ENCODE assay signal across 22 cellular contexts in the genomic region with DNA sequence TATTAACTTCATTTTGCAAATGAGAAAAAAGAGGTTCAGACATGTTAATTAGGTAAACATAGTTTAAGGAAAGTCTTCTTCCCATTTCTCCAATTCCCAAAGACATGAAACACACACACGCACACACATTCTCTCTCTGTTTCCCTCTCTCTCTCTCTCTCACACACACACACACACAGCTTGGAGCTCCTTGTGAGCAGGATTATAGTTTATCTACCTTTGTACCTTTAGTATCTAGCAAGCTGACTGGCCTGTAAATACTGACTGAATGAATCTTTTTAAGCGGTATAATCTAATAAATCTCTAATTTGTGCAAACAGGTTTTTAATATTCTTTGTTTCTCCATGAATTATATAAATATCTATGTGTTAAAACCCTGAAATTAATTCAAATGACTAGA.
"Had no signal": no experiment of that assay in that cellular context is flagged by ENCODE, and none has a peak within 500 bp of the region (broad histone marks: within the 10 kb centered on the region; RNA-seq: fewer than 3 reads in every experiment).

No MANE protein-coding gene starts in this region.

- H3K27me3 Mint-ChIP-seq: central memory CD8-positive, alpha-beta T cell; stimulated activated memory B cell treated with anti-CD40 and anti-IgM and Interleukin-4, amounts not matched to agents 10 μg/mL and 1 μg/mL and 100 μg/mL, for 72 hours had no signal

- H3K27ac Mint-ChIP-seq: activated naive CD4-positive, alpha-beta T cell treated with anti-CD3 and anti-CD28 coated beads, Interleukin-2, amount 50 U/mL, for 72 hours; immature natural killer cell; natural killer cell treated with Interleukin-12 subunit alpha and Interleukin-12 subunit beta and Interleukin-15 and Interleukin-18, amount 100 ng/mL, for 72 hours; stimulated activated memory B cell treated with anti-CD40 and anti-IgM and Interleukin-4, amounts not matched to agents 10 μg/mL and 1 μg/mL and 100 μg/mL, for 72 hours had no signal

- FAIRE-seq: urothelium cell line had no signal

- H3K4me2 ChIP-seq: smooth muscle cell had no signal

- H3K36me3 Mint-ChIP-seq: activated naive CD4-positive, alpha-beta T cell treated with anti-CD3 and anti-CD28 coated beads, Interleukin-2, amount 50 U/mL, for 72 hours; immature natural killer cell; natural killer cell treated with Interleukin-12 subunit alpha and Interleukin-12 subunit beta and Interleukin-15 and Interleukin-18, amount 100 ng/mL, for 72 hours; stimulated activated memory B cell treated with anti-CD40 and anti-IgM and Interleukin-4, amounts not matched to agents 10 μg/mL and 1 μg/mL and 100 μg/mL, for 72 hours had no signal

- H3K27ac ChIP-seq: ascending aorta, colonic mucosa, neutrophil, stomach, suprapubic skin had no signal

- ATAC-seq: activated naive CD4-positive, alpha-beta T cell treated with anti-CD3 and anti-CD28 coated beads, Interleukin-2, amount 50 U/mL, for 72 hours; left ventricle myocardium superior; natural killer cell treated with Interleukin-12 subunit alpha and Interleukin-12 subunit beta and Interleukin-15 and Interleukin-18, amount 100 ng/mL, for 72 hours; sciatic nerve; stimulated activated memory B cell treated with anti-CD40 and anti-IgM and Interleukin-4, amounts not matched to agents 10 μg/mL and 1 μg/mL and 100 μg/mL, for 72 hours had no signal

- H3K9me3 Mint-ChIP-seq: activated naive CD4-positive, alpha-beta T cell treated with anti-CD3 and anti-CD28 coated beads, Interleukin-2, amount 50 U/mL, for 72 hours; central memory CD8-positive, alpha-beta T cell; immature natural killer cell; natural killer cell treated with Interleukin-12 subunit alpha and Interleukin-12 subunit beta and Interleukin-15 and Interleukin-18, amount 100 ng/mL, for 72 hours; stimulated activated memory B cell treated with anti-CD40 and anti-IgM and Interleukin-4, amounts not matched to agents 10 μg/mL and 1 μg/mL and 100 μg/mL, for 72 hours had no signal

- H3K4me3 Mint-ChIP-seq: central memory CD8-positive, alpha-beta T cell; immature natural killer cell; natural killer cell treated with Interleukin-12 subunit alpha and Interleukin-12 subunit beta and Interleukin-15 and Interleukin-18, amount 100 ng/mL, for 72 hours; stimulated activated memory B cell treated with anti-CD40 and anti-IgM and Interleukin-4, amounts not matched to agents 10 μg/mL and 1 μg/mL and 100 μg/mL, for 72 hours had no signal

- H3K36me3 ChIP-seq: colonic mucosa, neutrophil had no signal

- H3K4me1 Mint-ChIP-seq: central memory CD8-positive, alpha-beta T cell; immature natural killer cell; stimulated activated memory B cell treated with anti-CD40 and anti-IgM and Interleukin-4, amounts not matched to agents 10 μg/mL and 1 μg/mL and 100 μg/mL, for 72 hours had no signal

- H3K4me3 ChIP-seq: ascending aorta, colonic mucosa, smooth muscle cell, stomach, suprapubic skin, tibial nerve had no signal

- H3K9me3 ChIP-seq: ascending aorta, colonic mucosa, neutrophil, stomach, suprapubic skin, tibial nerve had no signal

- H3K4me1 ChIP-seq: colonic mucosa had no signal

- DNase-seq: activated gamma-delta T cell treated with Interleukin-2 at 50 U/mL for 16 hours; activated T-cell treated with anti-CD3 and anti-CD28 coated beads, Interleukin-2, amount 50 U/mL, for 1 hour; colonic mucosa; immature natural killer cell; kidney glomerular epithelial cell; left ventricle myocardium superior; mammary epithelial cell; midbrain; stimulated activated CD4-positive, alpha-beta T cell treated with anti-CD3 and anti-CD28 coated beads, Interleukin-15, amount 100 ng/mL, for 24 hours; stomach; T-helper 9 cell had no signal

- H3K27me3 ChIP-seq: ascending aorta, colonic mucosa, neutrophil, stomach, suprapubic skin, tibial nerve had no signal
